ENCODE assay signal across 1 cellular context in genomic region chr17:996554-997344, GRCh38.
A peak's percentile ranks its signal among the peaks of the same experiment; 100 is the strongest.
TF ChIP-seq lines count a peak whose summit lies in the region.

TSS of gene TIMM22 (plus strand) at chr17:997129. CDS start at chr17:997143, 14 bp downstream.

TF ChIP-seq in K562, 482 proteins besides CTCF, POLR2A, EP300 and RAD21 (continued from another document and continues in another):
- TF ChIP-seq MBD1 (CRISPR knock-in tag; IDR thresholded peaks at IDR 0.05) = no peak
- TF ChIP-seq ZNF143 (CRISPR knock-in tag; IDR thresholded peaks at IDR 0.05) = peak; percentile 92
- no peak for TF ChIP-seq BRCA1 (IDR thresholded peaks at IDR 0.05)
- TF ChIP-seq BRCA1 (CRISPR knock-in tag; IDR thresholded peaks at IDR 0.05) = no peak
- no peak for TF ChIP-seq NCOA6 (IDR thresholded peaks at IDR 0.05)
- no peak for TF ChIP-seq PYGO2 (tag; IDR thresholded peaks at IDR 0.05)
- peak; percentile 94 to 96 for TF ChIP-seq MNT (conservative IDR thresholded peaks at IDR 0.05)
- no peak for TF ChIP-seq KAT7 (CRISPR knock-in tag; IDR thresholded peaks at IDR 0.05; ENCODE audit: borderline replicate concordance)
- no peak for TF ChIP-seq ZNF23 (CRISPR knock-in tag; IDR thresholded peaks at IDR 0.05)
- TF ChIP-seq ZNF121 (CRISPR knock-in tag; conservative IDR thresholded peaks at IDR 0.05) = no peak
- TF ChIP-seq CCAR2 (IDR thresholded peaks at IDR 0.05; ENCODE audit: low read depth, low read length) = no peak
- no peak for TF ChIP-seq POU5F1 (IDR thresholded peaks at IDR 0.05; ENCODE audit: borderline replicate concordance, low read depth, low read length, partially characterized antibody)
- TF ChIP-seq HMGN3 (IDR thresholded peaks at IDR 0.05; ENCODE audit: borderline replicate concordance, extremely low read depth, insufficient read length, low read depth, low read length) = no peak
- 0 out of 2 replicates have a peak, but pooled peaks have one; percentile 16 for TF ChIP-seq ELF4 (CRISPR knock-in tag; IDR thresholded peaks at IDR 0.05)
- TF ChIP-seq CXXC5 (CRISPR knock-in tag; IDR thresholded peaks at IDR 0.05) = peak; percentile 95
- TF ChIP-seq PATZ1 (CRISPR knock-in tag; IDR thresholded peaks at IDR 0.05; ENCODE audit: borderline replicate concordance) = no peak
- 0 out of 2 replicates have a peak, but pooled peaks have one; percentile 63 for TF ChIP-seq NR3C1 (CRISPR knock-in tag; IDR thresholded peaks at IDR 0.05)
- TF ChIP-seq CEBPG (CRISPR knock-in tag; IDR thresholded peaks at IDR 0.05) = peak; percentile 71
- TF ChIP-seq CEBPG (tag; conservative IDR thresholded peaks at IDR 0.05 in 1 of 2, IDR thresholded peaks at IDR 0.05 in 1 of 2) = peak; percentile 29 to 56; a peak in 3 of 4 replicates
- TF ChIP-seq ZNF644 (tag; IDR thresholded peaks at IDR 0.05; ENCODE audit: low read depth) = 0 out of 2 replicates have a peak, but pooled peaks have one; percentile 50
- TF ChIP-seq C11orf30 (IDR thresholded peaks at IDR 0.05; ENCODE audit: low read depth) = peak; percentile 99
- peak in 1 of 2 experiments; percentile 86; a peak in 2 of 4 replicates for TF ChIP-seq HDAC1 (IDR thresholded peaks at IDR 0.05)
- TF ChIP-seq CCNT2 (IDR thresholded peaks at IDR 0.05; ENCODE audit: borderline replicate concordance, extremely low read depth, insufficient read length, low read depth, low read length) = peak; percentile 61
- TF ChIP-seq ZBED1 (IDR thresholded peaks at IDR 0.05) = no peak
- no peak for TF ChIP-seq PPARD (CRISPR knock-in tag; IDR thresholded peaks at IDR 0.05)
- TF ChIP-seq ZNF76 (CRISPR knock-in tag; IDR thresholded peaks at IDR 0.05; ENCODE audit: borderline replicate concordance) = 0 out of 2 replicates have a peak, but pooled peaks have one; percentile 67
- no peak for TF ChIP-seq MIER1 (IDR thresholded peaks at IDR 0.05; ENCODE audit: low read depth)
- TF ChIP-seq ZNF12 (CRISPR knock-in tag; IDR thresholded peaks at IDR 0.05) = peak; percentile 24; the same call in 1 of the 2 replicates
- no peak for TF ChIP-seq TRIM28 (IDR thresholded peaks at IDR 0.05)
- TF ChIP-seq ATF1 (CRISPR knock-in tag; IDR thresholded peaks at IDR 0.05) = peak; percentile 87
- TF ChIP-seq ATF1 (tag; IDR thresholded peaks at IDR 0.05) = peak; percentile 98
- TF ChIP-seq TAF7 (tag; IDR thresholded peaks at IDR 0.05) = peak; percentile 93
- TF ChIP-seq KHSRP (IDR thresholded peaks at IDR 0.05) = no peak
- TF ChIP-seq MAZ (CRISPR knock-in tag; conservative IDR thresholded peaks at IDR 0.05 in 1 of 2, IDR thresholded peaks at IDR 0.05 in 1 of 2) = peak; percentile 58 to 87; a peak in 3 of 4 replicates
- peak; percentile 82 for TF ChIP-seq ZBTB12 (CRISPR knock-in tag; IDR thresholded peaks at IDR 0.05)
- TF ChIP-seq ZSCAN32 (CRISPR knock-in tag; IDR thresholded peaks at IDR 0.05) = no peak
- TF ChIP-seq NKRF (IDR thresholded peaks at IDR 0.05; ENCODE audit: borderline replicate concordance) = peak; percentile 69; the same call in 1 of the 2 replicates
- 0 out of 2 replicates have a peak, but pooled peaks have one; percentile 40 for TF ChIP-seq CLOCK (CRISPR knock-in tag; IDR thresholded peaks at IDR 0.05; ENCODE audit: borderline replicate concordance)
- TF ChIP-seq CBX3 (IDR thresholded peaks at IDR 0.05; ENCODE audit: borderline replicate concordance in 1 of 2, low read length in 2 of 2) = peak in 1 of 2 experiments; percentile 83; a peak in 1 of 3 replicates
- peak; percentile 84 for TF ChIP-seq ZBTB5 (IDR thresholded peaks at IDR 0.05)
- 0 out of 2 replicates have a peak, but pooled peaks have one; percentile 31 for TF ChIP-seq LCOR (CRISPR knock-in tag; IDR thresholded peaks at IDR 0.05)
- peak; percentile 47 for TF ChIP-seq GABPA (tag; conservative IDR thresholded peaks at IDR 0.05; ENCODE audit: low read depth)
